ENCODE assay signal across 10 cellular contexts in the genomic region with DNA sequence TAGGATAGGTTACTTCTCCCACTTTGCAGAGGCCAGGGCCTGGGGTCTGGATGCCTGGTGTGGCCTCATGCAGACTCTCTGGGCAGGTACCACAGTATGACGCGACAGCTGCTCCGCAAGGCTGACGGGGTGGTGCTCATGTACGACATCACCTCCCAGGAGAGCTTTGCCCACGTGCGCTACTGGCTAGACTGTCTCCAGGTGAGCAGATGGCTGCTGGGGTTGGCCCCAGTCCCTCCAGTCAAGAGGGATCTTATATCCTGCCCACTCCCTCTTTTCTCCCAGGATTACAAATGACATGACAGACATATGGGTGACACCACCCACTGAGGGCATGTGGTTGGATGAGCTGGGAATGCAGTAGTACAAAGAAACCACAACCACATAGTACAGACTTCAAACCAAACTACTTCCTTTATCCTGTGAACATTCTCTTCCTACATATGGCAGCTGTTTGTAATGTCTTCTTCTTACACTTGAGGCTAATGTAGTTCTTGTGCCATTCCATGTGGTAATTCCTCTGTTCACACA. TPM values are rescaled to one million over a fixed set of nuclear protein-coding genes. Genes with fewer than 3 reads are reported as not detected.
DNase-seq lines count a peak whose midpoint lies in the region; ATAC-seq and TF ChIP-seq lines count a peak whose summit lies in the region.
"Had no signal": no experiment of that assay in that cellular context is flagged by ENCODE, and none has a peak within 500 bp of the region (broad histone marks: within the 10 kb centered on the region; RNA-seq: fewer than 3 reads in every experiment).

No MANE protein-coding gene starts in this region.

- no peak for TF ChIP-seq CTCF in RWPE2 (IDR thresholded peaks at IDR 0.05; ENCODE audit: poor library complexity, severe bottlenecking)
- TF ChIP-seq CTCF in GM13977 (IDR thresholded peaks at IDR 0.05; ENCODE audit: extremely low read depth, insufficient read depth, missing control alignments): no peak

- no peak overlapping the region for H3K4me3 ChIP-seq in RWPE2 (ENCODE audit: severe bottlenecking)

- H3K36me3 ChIP-seq in RWPE2 (ENCODE audit: low read depth): no peaks in the 10 kb centered on the region

- DNase-seq in EH (ENCODE audit: low read depth) (peak; percentile 54), HT1080 (ENCODE audit: low read depth) (peak; percentile 68), RWPE2 (ENCODE audit: low spot score) (no peak), kidney tubule cell (ENCODE audit: low spot score) (peak; percentile 68), pons (ENCODE audit: low spot score) (no peak), GM13977 (ENCODE audit: low spot score) (no peak), HPDE6-E6E7 (ENCODE audit: extremely low spot score) (no peak), Right ventricle myocardium superior (no peak)
- DNase-seq: effector memory CD4-positive, alpha-beta T cell; mesendoderm had no signal

- in situ Hi-C loops in GM13977 (cut with MboI; ENCODE audit: low pct_unique_long_range_greater_than_20kb, low sequenced_read_pairs, unreplicated experiment): no loop called here

- no peaks in the 10 kb centered on the region for H3K9me3 ChIP-seq in RWPE2 (ENCODE audit: severe bottlenecking)

- H3K27ac ChIP-seq in RWPE2 (ENCODE audit: poor library complexity, severe bottlenecking): no peak overlapping the region

- H3K27me3 ChIP-seq in RWPE2 (ENCODE audit: insufficient read depth, poor library complexity, severe bottlenecking): no peaks in the 10 kb centered on the region

- ATAC-seq in RWPE2 (ENCODE audit: low read depth) (peak; percentile 13; the same call in 1 of the 3 replicates), Right ventricle myocardium superior (ENCODE audit: poor library complexity) (no peak)

- intact Hi-C loops in Right ventricle myocardium superior (cut with DNase I): loop anchor here (5.0 kb wide), 1 partner anchor 105 kb away; no protein-coding TSS in a partner anchor

- no peaks in the 10 kb centered on the region for H3K4me1 ChIP-seq in RWPE2 (ENCODE audit: insufficient read depth, poor library complexity, severe bottlenecking)

RNA-seq across cellular contexts. Expression of a gene that starts 29.9 kb away (rescaled TPM):
- total RNA-seq in HT1080 (2014; rRNA removed; shearing (Covaris generic)): not detected in 2 replicates
- not detected in 2 replicates for polyA plus RNA-seq in HT1080 (2015; cell fraction: cytosol; rRNA removed)
- 0.05 TPM in 1 of 2 replicates, not detected in the other for polyA plus RNA-seq in HT1080 (2015; cell fraction: nucleus; rRNA removed)
- not detected for total RNA-seq in Right ventricle myocardium superior

RNA-seq across cellular contexts. Expression of a gene that starts 49.0 kb away (rescaled TPM):
- 151 and 200 TPM in 2 replicates for total RNA-seq in HT1080 (2014; rRNA removed; shearing (Covaris generic))
- polyA plus RNA-seq in HT1080 (2015; cell fraction: cytosol; rRNA removed): 375 and 395 TPM in 2 replicates
- 241 and 252 TPM in 2 replicates for polyA plus RNA-seq in HT1080 (2015; cell fraction: nucleus; rRNA removed)
- 54.5 TPM for total RNA-seq in Right ventricle myocardium superior

Comparison
In these comparisons a context has a peak if more than half of its experiments do, and no peak if none do; other contexts are left out.
1. DNase-seq: peak in EH (single experiment), HT1080 (single experiment) and kidney tubule cell (single experiment); none in RWPE2 (single experiment), pons (single experiment), GM13977 (single experiment), HPDE6-E6E7 (single experiment) and Right ventricle myocardium superior (single experiment).